ENCODE assay signal across 1 cellular context in genomic region chr10:96043157-96043894, GRCh38.
A peak's percentile ranks its signal among the peaks of the same experiment; 100 is the strongest.
TF ChIP-seq lines count a peak whose summit lies in the region.

TSS of gene CCNJ (plus strand) at chr10:96043583. CDS start at chr10:96044394, 811 bp downstream.

TF ChIP-seq in WTC11, 78 proteins besides CTCF, POLR2A, EP300 and RAD21 (continued from another document and continues in another):
- TF ChIP-seq HMGXB4 (CRISPR knock-in tag; IDR thresholded peaks at IDR 0.05) (peak; percentile 92), CREB1 (CRISPR knock-in tag; IDR thresholded peaks at IDR 0.05) (no peak), JUN (CRISPR knock-in tag; IDR thresholded peaks at IDR 0.05) (peak; percentile 83), ZNF425 (CRISPR knock-in tag; conservative IDR thresholded peaks at IDR 0.05) (no peak), ZNF138 (CRISPR knock-in tag; conservative IDR thresholded peaks at IDR 0.05) (peak; percentile 84; the same call in 1 of the 2 replicates), ATF1 (CRISPR knock-in tag; IDR thresholded peaks at IDR 0.05) (no peak), ZNF317 (CRISPR knock-in tag; IDR thresholded peaks at IDR 0.05; ENCODE audit: borderline replicate concordance, low read depth) (peak; percentile 26; the same call in 1 of the 2 replicates), USF2 (CRISPR knock-in tag; IDR thresholded peaks at IDR 0.05) (no peak; the same call in 1 of the 2 replicates), PREB (CRISPR knock-in tag; IDR thresholded peaks at IDR 0.05; ENCODE audit: borderline replicate concordance) (no peak), IRF1 (CRISPR knock-in tag; IDR thresholded peaks at IDR 0.05) (peak; percentile 89; the same call in 1 of the 2 replicates), USF1 (CRISPR knock-in tag; IDR thresholded peaks at IDR 0.05) (peak; percentile 66), NFE2L1 (CRISPR knock-in tag; IDR thresholded peaks at IDR 0.05) (peak; percentile 89), ZNF263 (CRISPR knock-in tag; IDR thresholded peaks at IDR 0.05; ENCODE audit: low read depth) (no peak), NR3C1 (CRISPR knock-in tag; conservative IDR thresholded peaks at IDR 0.05; ENCODE audit: low read depth) (peak; percentile 92; the same call in 1 of the 2 replicates), ZNF671 (CRISPR knock-in tag; IDR thresholded peaks at IDR 0.05) (no peak; the same call in 1 of the 2 replicates), ZNF232 (CRISPR knock-in tag; IDR thresholded peaks at IDR 0.05) (peak; percentile 53; the same call in 1 of the 2 replicates), ESRRA (CRISPR knock-in tag; IDR thresholded peaks at IDR 0.05; ENCODE audit: borderline replicate concordance) (peak; percentile 93), ATF3 (CRISPR knock-in tag; conservative IDR thresholded peaks at IDR 0.05) (no peak), NR1H2 (CRISPR knock-in tag; IDR thresholded peaks at IDR 0.05) (no peak), TEAD1 (CRISPR knock-in tag; IDR thresholded peaks at IDR 0.05) (peak; percentile 97), PRDM15 (CRISPR knock-in tag; IDR thresholded peaks at IDR 0.05) (peak; percentile 22; the same call in 1 of the 2 replicates), ARID4B (CRISPR knock-in tag; IDR thresholded peaks at IDR 0.05; ENCODE audit: borderline replicate concordance) (peak; percentile 97), NFATC4 (CRISPR knock-in tag; IDR thresholded peaks at IDR 0.05) (no peak), OVOL2 (CRISPR knock-in tag; IDR thresholded peaks at IDR 0.05; ENCODE audit: borderline replicate concordance) (no peak), ERG (CRISPR knock-in tag; IDR thresholded peaks at IDR 0.05) (no peak), SMAD3 (CRISPR knock-in tag; IDR thresholded peaks at IDR 0.05; ENCODE audit: borderline replicate concordance) (peak; percentile 61), FOXK1 (CRISPR knock-in tag; IDR thresholded peaks at IDR 0.05) (peak; percentile 87), MLX (CRISPR knock-in tag; IDR thresholded peaks at IDR 0.05) (no peak), PRRX2 (CRISPR knock-in tag; IDR thresholded peaks at IDR 0.05) (no peak), GRHL2 (CRISPR knock-in tag; IDR thresholded peaks at IDR 0.05; ENCODE audit: insufficient replicate concordance, severe bottlenecking) (no peak), RELA (CRISPR knock-in tag; IDR thresholded peaks at IDR 0.05; ENCODE audit: borderline replicate concordance) (peak; percentile 95), SOX15 (CRISPR knock-in tag; IDR thresholded peaks at IDR 0.05) (no peak), SMAD4 (CRISPR knock-in tag; IDR thresholded peaks at IDR 0.05) (peak; percentile 55; the same call in 1 of the 2 replicates), FOXJ3 (CRISPR knock-in tag; IDR thresholded peaks at IDR 0.05; ENCODE audit: borderline replicate concordance) (no peak), ZNF219 (CRISPR knock-in tag; IDR thresholded peaks at IDR 0.05; ENCODE audit: borderline replicate concordance) (peak; percentile 85), HMGA2 (CRISPR knock-in tag; IDR thresholded peaks at IDR 0.05) (no peak), ZNF281 (CRISPR knock-in tag; IDR thresholded peaks at IDR 0.05) (no peak; the same call in none of the 2 replicates)
